In the genomic region with DNA sequence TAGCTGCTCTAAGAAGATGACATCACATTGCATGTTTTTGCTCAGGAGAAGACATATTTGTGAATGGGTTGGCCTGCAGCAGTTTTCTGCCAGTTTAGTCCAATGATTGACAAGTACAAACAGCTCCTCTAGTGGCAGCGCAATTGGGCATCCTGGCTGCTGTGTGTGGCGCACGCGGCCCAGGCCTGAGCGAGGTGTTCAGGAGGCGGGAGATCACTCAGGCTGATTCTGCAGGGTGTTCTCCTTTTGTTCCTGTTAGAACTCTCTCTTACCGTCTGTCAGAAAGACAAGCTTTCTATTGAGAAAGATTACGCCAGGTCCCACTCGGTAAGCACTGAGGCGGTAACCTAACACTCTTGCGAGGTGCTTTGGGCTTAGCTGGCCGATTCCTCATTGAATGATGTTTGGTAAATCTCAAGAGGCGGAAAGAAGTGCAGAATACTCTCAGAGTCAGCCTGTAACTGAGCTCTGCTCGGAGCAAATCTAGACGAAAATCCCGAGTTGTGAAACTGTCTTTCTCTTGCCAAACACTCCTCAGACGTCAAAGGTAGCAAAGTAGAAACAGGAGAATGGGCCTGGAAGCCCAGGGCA, we compare ENCODE assay signal across 1 cellular context.
A peak's percentile ranks its signal among the peaks of the same experiment; 100 is the strongest.
TF ChIP-seq lines count a peak whose summit lies in the region.

No MANE protein-coding gene starts in this region.

TF ChIP-seq in H1, 55 proteins besides CTCF, POLR2A, EP300 and RAD21 (continued from another document):
- TF ChIP-seq, protein P1, sequence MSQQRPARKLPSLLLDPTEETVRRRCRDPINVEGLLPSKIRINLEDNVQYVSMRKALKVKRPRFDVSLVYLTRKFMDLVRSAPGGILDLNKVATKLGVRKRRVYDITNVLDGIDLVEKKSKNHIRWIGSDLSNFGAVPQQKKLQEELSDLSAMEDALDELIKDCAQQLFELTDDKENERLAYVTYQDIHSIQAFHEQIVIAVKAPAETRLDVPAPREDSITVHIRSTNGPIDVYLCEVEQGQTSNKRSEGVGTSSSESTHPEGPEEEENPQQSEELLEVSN (IDR thresholded peaks at IDR 0.05) = peak; percentile 91
- TF ChIP-seq, protein P2, sequence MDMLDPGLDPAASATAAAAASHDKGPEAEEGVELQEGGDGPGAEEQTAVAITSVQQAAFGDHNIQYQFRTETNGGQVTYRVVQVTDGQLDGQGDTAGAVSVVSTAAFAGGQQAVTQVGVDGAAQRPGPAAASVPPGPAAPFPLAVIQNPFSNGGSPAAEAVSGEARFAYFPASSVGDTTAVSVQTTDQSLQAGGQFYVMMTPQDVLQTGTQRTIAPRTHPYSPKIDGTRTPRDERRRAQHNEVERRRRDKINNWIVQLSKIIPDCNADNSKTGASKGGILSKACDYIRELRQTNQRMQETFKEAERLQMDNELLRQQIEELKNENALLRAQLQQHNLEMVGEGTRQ (IDR thresholded peaks at IDR 0.05; ENCODE audit: low read length) = no peak
- no peak for TF ChIP-seq FOSL1 (IDR thresholded peaks at IDR 0.05; ENCODE audit: insufficient read depth, low read depth, low read length)
